In genomic region chr11:110026823-110027626, GRCh38 we compare ENCODE assay signal across 10 cellular contexts.
DNase-seq lines count a peak whose midpoint lies in the region; ATAC-seq and TF ChIP-seq lines count a peak whose summit lies in the region.
"Had no signal": no experiment of that assay in that cellular context is flagged by ENCODE, and none has a peak within 500 bp of the region (broad histone marks: within the 10 kb centered on the region; RNA-seq: fewer than 3 reads in every experiment).

No MANE protein-coding gene starts in this region.

- TF ChIP-seq POLR2A in Peyer's patch (IDR thresholded peaks at IDR 0.05) = no peak

- DNase-seq in NCI-H526 (lab: John Stamatoyannopoulos, UW) (peak; percentile 97 to 99), middle frontal gyrus (ENCODE audit: extremely low spot score, low spot score) (peak; percentile 48), RPMI8226 (no peak), HPDE6-E6E7 (ENCODE audit: extremely low spot score) (no peak), Peyer's patch (no peak)
- DNase-seq in activated naive CD4-positive, alpha-beta T cell treated with Interleukin-2 at 50 U/mL for 16 hours = no peak

- H3K27me3 ChIP-seq in Peyer's patch = no peaks in the 10 kb centered on the region
- H3K27me3 ChIP-seq: gastrocnemius medialis had no signal

- ATAC-seq in GM18861 (IDR thresholded peaks at IDR 0.05; ENCODE audit: unreplicated experiment) (peak; percentile 88), HG02678 (IDR thresholded peaks at IDR 0.05; ENCODE audit: unreplicated experiment) (peak; percentile 89)
- ATAC-seq: gastrocnemius medialis, HCT116 had no signal

- no peak for TF ChIP-seq CTCF in Peyer's patch (IDR thresholded peaks at IDR 0.05)

- H3K9me3 ChIP-seq in Peyer's patch = no peaks in the 10 kb centered on the region
- H3K9me3 ChIP-seq: gastrocnemius medialis had no signal

- H3K27ac ChIP-seq in Peyer's patch = peak overlapping the region in 2 of 4 donors; percentile 30 to 66
- H3K27ac ChIP-seq: gastrocnemius medialis had no signal

- H3K4me1 ChIP-seq in Peyer's patch = peaks cover 0 to 16% (median 0%) of the 10 kb centered on the region in 4 donors
- H3K4me1 ChIP-seq: gastrocnemius medialis had no signal

- H3K4me3 ChIP-seq in Peyer's patch = no peak overlapping the region
- H3K4me3 ChIP-seq: gastrocnemius medialis had no signal

- no peaks in the 10 kb centered on the region for H3K36me3 ChIP-seq in Peyer's patch
- H3K36me3 ChIP-seq: gastrocnemius medialis had no signal

Comparison
In these comparisons a context has a peak if more than half of its experiments do, and no peak if none do; other contexts are left out.
1. DNase-seq: peak in NCI-H526 (2 of 2) and middle frontal gyrus (single experiment); none in RPMI8226 (single experiment), activated naive CD4-positive, alpha-beta T cell treated with Interleukin-2 at 50 U/mL for 16 hours (single experiment), HPDE6-E6E7 (single experiment) and Peyer's patch (0 of 3).